ENCODE assay signal across 8 cellular contexts in the genomic region with DNA sequence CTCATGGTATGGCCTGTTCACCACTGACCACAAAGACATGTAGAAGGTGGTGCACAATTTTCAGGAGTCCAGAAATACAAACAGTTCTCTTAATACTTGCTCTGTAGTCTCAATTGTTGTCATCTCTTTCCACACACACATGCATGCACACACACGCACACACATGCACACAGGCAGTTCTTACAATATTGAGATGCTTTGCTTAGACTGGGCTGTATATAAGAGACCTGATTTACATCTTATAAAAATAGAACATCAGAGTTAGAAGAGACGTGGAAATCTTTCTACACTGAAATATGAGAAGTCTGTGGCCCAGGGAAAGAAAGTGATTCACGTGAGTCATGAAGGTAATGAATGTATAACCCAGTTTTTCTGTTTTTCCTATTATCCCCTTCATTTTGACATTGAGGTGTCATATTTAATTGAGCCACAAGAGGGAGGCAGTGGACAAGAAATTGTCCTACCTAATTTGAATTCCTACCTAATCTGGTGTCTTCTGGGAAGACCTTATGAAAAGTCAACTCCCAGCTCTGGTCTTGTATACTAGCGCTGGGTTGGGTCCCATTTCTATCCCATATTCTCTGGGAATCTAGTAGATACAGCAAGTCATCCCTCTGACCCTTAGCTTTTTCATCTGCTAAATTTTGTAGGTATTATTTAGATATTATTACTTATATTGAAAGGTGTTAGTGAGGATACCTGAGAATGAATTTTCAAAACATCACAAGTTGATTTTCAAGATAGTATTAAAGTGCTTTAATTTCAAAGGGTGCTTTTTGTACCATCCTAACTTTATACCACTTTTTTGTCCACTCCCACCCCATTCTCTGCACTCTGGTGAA. TPM values are rescaled to one million over a fixed set of nuclear protein-coding genes. Genes with fewer than 3 reads are reported as not detected.
A peak's percentile ranks its signal among the peaks of the same experiment; 100 is the strongest.
DNase-seq lines count a peak whose midpoint lies in the region; ATAC-seq, FAIRE-seq and TF ChIP-seq lines count a peak whose summit lies in the region.

No MANE protein-coding gene starts in this region.

- H3K4me3 ChIP-seq in brain microvascular endothelial cell (ENCODE audit: low read depth, low read length) (no peak overlapping the region), liver (ENCODE audit: low read depth in 1 of 3, low read length in 3 of 3) (no peak overlapping the region)

- H3K27ac ChIP-seq in brain microvascular endothelial cell = no peak overlapping the region
- H3K27ac ChIP-seq in liver (ENCODE audit: low read depth in 1 of 2, low read length in 2 of 2) = no peak overlapping the region

- H3K36me3 ChIP-seq in brain microvascular endothelial cell (replicated peaks) = no peaks in the 10 kb centered on the region
- H3K36me3 ChIP-seq in liver (ENCODE audit: control insufficient read depth in 4 of 4, insufficient read depth in 3 of 4, low read depth in 1 of 4, low read length in 3 of 4) = no peaks in the 10 kb centered on the region

- H3K9me3 ChIP-seq in liver (ENCODE audit: control insufficient read depth in 4 of 4, low read length in 3 of 4) = peaks cover 0 to 6% (median 0%) of the 10 kb centered on the region in 4 donors

- in situ Hi-C loops in brain microvascular endothelial cell (cut with HindIII; ENCODE audit: low pct_ligation_motif_present, low sequenced_read_pairs) = no loop called here

- FAIRE-seq in D721Med (lab: Jason Lieb, UNC) = peak; percentile 76

- peak overlapping the region in 1 of 2 donors; percentile 18 for H3K9ac ChIP-seq in liver (ENCODE audit: low read depth in 1 of 2, low read length in 2 of 2)

- ATAC-seq in GM18868 (IDR thresholded peaks at IDR 0.05; ENCODE audit: unreplicated experiment) (peak; percentile 41), GM21423 (IDR thresholded peaks at IDR 0.05; ENCODE audit: unreplicated experiment) (no peak)

- TF ChIP-seq RAD21 in liver (IDR thresholded peaks at IDR 0.05) = peak; percentile 85 to 89

- WGBS in liver = 20% methylated on average over 4 of the region's 4 CpGs

- TF ChIP-seq CTCF in D721Med (IDR thresholded peaks at IDR 0.05; ENCODE audit: insufficient read depth, missing control alignments) (peak; percentile 76), brain microvascular endothelial cell (IDR thresholded peaks at IDR 0.05; ENCODE audit: low read depth, low read length, missing control alignments) (peak; percentile 48), liver (IDR thresholded peaks at IDR 0.05; ENCODE audit: low read depth, low read length, missing input control) (peak; percentile 70)

- DNase-seq in D721Med (ENCODE audit: insufficient read length, low spot score) (no peak), NCI-H2171 treated with DMSO at 0.1 percent for 48 hours (lab: John Stamatoyannopoulos, UW) (peak; percentile 43), brain microvascular endothelial cell (peak; percentile 40), cerebellar nuclear complex (lab: John Stamatoyannopoulos, UW) (no peak), dedifferentiated amniotic fluid mesenchymal stem cell (ENCODE audit: extremely low spot score) (no peak)

- H3K27me3 ChIP-seq in brain microvascular endothelial cell (replicated peaks) = no peaks in the 10 kb centered on the region
- no peaks in the 10 kb centered on the region for H3K27me3 ChIP-seq in liver (ENCODE audit: control insufficient read depth in 4 of 4, insufficient read depth in 4 of 4, low read length in 3 of 4)

- H3K4me1 ChIP-seq in liver (ENCODE audit: control insufficient read depth in 4 of 4, insufficient read depth in 4 of 4, low read length in 3 of 4) = no peaks in the 10 kb centered on the region

TF ChIP-seq in liver, 16 proteins besides CTCF, POLR2A, EP300 and RAD21:
- no peak for TF ChIP-seq FOXA1 (IDR thresholded peaks at IDR 0.05)

RNA-seq across cellular contexts. Expression of gene MS4A4A, which starts 14.9 kb away (rescaled TPM):
- 10 to 100 TPM in 1 of 2 donors, 1 to 10 TPM in 1; 8.6 to 12.0 TPM for total RNA-seq in liver
- polyA plus RNA-seq in liver = 10 to 100 TPM in 1 of 2 donors, 1 to 10 TPM in 1; 9.5 to 16.1 TPM

RNA-seq across cellular contexts. Expression of gene MS4A4E, which starts 22.7 kb away (rescaled TPM):
- 1 to 10 TPM in 1 of 2 donors, under 1 TPM in 1; 0.23 to 2.1 TPM for total RNA-seq in liver
- polyA plus RNA-seq in liver = 1 to 10 TPM in 1 of 2 donors, under 1 TPM in 1; 0.35 to 1.2 TPM

Comparison
In these comparisons a context has a peak if more than half of its experiments do, and no peak if none do; other contexts are left out.
1. DNase-seq: peak in NCI-H2171 treated with DMSO at 0.1 percent for 48 hours (single experiment) and brain microvascular endothelial cell (single experiment); none in D721Med (single experiment), cerebellar nuclear complex (0 of 2) and dedifferentiated amniotic fluid mesenchymal stem cell (single experiment).
2. Peak in every context shown above with its lines, with median percentiles within 50 percentile points of each other: CTCF ChIP-seq.